Comparison of ENCODE assay signal across 1 cellular context in the genomic region with DNA sequence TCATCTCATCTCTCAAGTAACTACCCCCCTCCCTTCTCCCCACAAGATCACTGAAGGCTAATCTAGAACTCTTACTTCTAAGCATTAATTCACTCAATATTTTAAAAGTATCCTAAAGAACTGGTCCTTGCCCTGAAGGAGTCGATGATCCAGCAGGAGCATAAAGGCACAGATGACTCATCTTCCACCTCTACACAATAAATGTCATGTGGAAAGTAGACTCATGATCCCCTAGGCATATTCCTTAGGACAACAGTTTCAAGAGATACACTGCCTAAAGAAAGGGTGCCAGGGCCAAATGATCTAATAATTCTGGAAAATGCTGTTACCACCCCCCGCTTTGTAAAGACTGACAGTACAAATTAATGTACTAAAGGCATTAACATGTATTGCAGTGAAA.
TF ChIP-seq lines count a peak whose summit lies in the region.

No MANE protein-coding gene starts in this region.

TF ChIP-seq in endothelial cell of umbilical vein, 7 proteins besides CTCF, POLR2A, EP300 and RAD21:
- TF ChIP-seq POLR2AphosphoS5 (IDR thresholded peaks at IDR 0.05; ENCODE audit: insufficient read depth, low read depth, low read length): no peak
- TF ChIP-seq GATA2 (IDR thresholded peaks at IDR 0.05; ENCODE audit: insufficient read depth, insufficient read length, low read depth, low read length): no peak
- TF ChIP-seq FOS (IDR thresholded peaks at IDR 0.05; ENCODE audit: borderline replicate concordance, insufficient read depth, low read length): peak; percentile 66
- TF ChIP-seq MYC (IDR thresholded peaks at IDR 0.05; ENCODE audit: low read depth, low read length): no peak
- peak; percentile 42 for TF ChIP-seq JUN (IDR thresholded peaks at IDR 0.05; ENCODE audit: borderline replicate concordance, insufficient read depth, insufficient read length, low read depth)
